Comparison of ENCODE assay signal across 1 cellular context in genomic region chr4:157287445-157287844, GRCh38.
A peak's percentile ranks its signal among the peaks of the same experiment; 100 is the strongest.
TF ChIP-seq lines count a peak whose summit lies in the region.

No MANE protein-coding gene starts in this region.

TF ChIP-seq in GM12878, 131 proteins besides CTCF, POLR2A, EP300 and RAD21:
- no peak for TF ChIP-seq FOS (IDR thresholded peaks at IDR 0.05; ENCODE audit: borderline replicate concordance, extremely low read depth, insufficient read length)
- TF ChIP-seq RUNX3 (IDR thresholded peaks at IDR 0.05; ENCODE audit: low read length) = 0 out of 2 replicates have a peak, but pooled peaks have one; percentile 12
